ENCODE assay signal across 21 cellular contexts in the genomic region with DNA sequence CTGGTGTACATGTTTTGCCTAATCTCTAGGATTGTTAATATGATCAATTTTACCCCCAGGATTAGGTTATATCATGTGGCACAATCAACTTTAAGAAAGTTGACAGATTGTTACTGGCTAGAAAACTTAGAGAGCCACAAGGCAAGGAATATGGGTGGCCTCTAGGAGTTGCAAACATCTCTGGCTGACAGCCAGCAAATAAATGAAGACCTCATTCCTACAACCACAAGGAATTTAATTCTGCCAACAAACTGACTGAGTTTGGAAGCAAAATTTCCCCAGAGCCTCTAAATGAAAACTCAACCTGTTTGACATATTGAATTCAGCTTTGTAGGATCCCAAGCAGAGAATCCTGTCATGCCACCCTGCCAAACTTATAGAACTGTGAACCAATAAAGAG.
DNase-seq lines count a peak whose midpoint lies in the region; ATAC-seq, FAIRE-seq and TF ChIP-seq lines count a peak whose summit lies in the region.
"Had no signal": no experiment of that assay in that cellular context is flagged by ENCODE, and none has a peak within 500 bp of the region (broad histone marks: within the 10 kb centered on the region; RNA-seq: fewer than 3 reads in every experiment).

No MANE protein-coding gene starts in this region.

- no peaks in the 10 kb centered on the region for H3K9me3 ChIP-seq in SJCRH30 (replicated peaks)
- no peaks in the 10 kb centered on the region for H3K9me3 ChIP-seq in psoas muscle
- H3K9me3 ChIP-seq: body of pancreas, left lung had no signal

- DNase-seq in AG10803 (ENCODE audit: low read depth) (peak; percentile 40), GM19239 (ENCODE audit: insufficient read length, low spot score) (no peak), SJCRH30 (peak; percentile 10 to 45), fibroblast of mammary gland (ENCODE audit: low read depth) (peak; percentile 55), psoas muscle (no peak), amygdala (lab: John Stamatoyannopoulos, UW) (no peak), OCI-M2 (lab: John Stamatoyannopoulos, UW; ENCODE audit: unreplicated experiment) (no peak)
- DNase-seq: activated CD4-positive, alpha-beta T cell treated with anti-CD3 and anti-CD28 coated beads for 4 hours; activated naive CD4-positive, alpha-beta T cell treated with anti-CD3 and anti-CD28 coated beads, Interleukin-2, amount 50 U/mL, for 16 hours; body of pancreas; CD4-positive, alpha-beta memory T cell; cortex of kidney; DMS53; glutamatergic neuron; left lung; NCI-H1930; RPMI8226; stimulated activated CD8-positive, alpha-beta memory T cell treated with anti-CD3 and anti-CD28 coated beads, Interleukin-4, amount 100 ng/mL, for 48 hours had no signal

- H3K4me3 ChIP-seq in AG10803 (ENCODE audit: low read length) (no peak overlapping the region), SJCRH30 (no peak overlapping the region), fibroblast of mammary gland (ENCODE audit: control insufficient read depth, low read depth, low read length) (no peak overlapping the region), psoas muscle (no peak overlapping the region)
- H3K4me3 ChIP-seq: body of pancreas, K562, left lung had no signal

- peaks cover 6% of the 10 kb centered on the region; the same call in 1 of the 2 replicates for H3K4me1 ChIP-seq in SJCRH30
- no peaks in the 10 kb centered on the region for H3K4me1 ChIP-seq in psoas muscle

- intact Hi-C loops in psoas muscle (cut with DNase I): no loop called here

- TF ChIP-seq CTCF in AG10803 (conservative IDR thresholded peaks at IDR 0.05; ENCODE audit: low read length): no peak
- no peak for TF ChIP-seq CTCF in fibroblast of mammary gland (conservative IDR thresholded peaks at IDR 0.05; ENCODE audit: control insufficient read depth, insufficient read depth, low read depth, low read length)
- no peak for TF ChIP-seq CTCF in psoas muscle (IDR thresholded peaks at IDR 0.05)

- H3K27me3 ChIP-seq in SJCRH30 (no peaks in the 10 kb centered on the region), psoas muscle (ENCODE audit: insufficient read depth in 3 of 3, low read length in 2 of 3) (no peaks in the 10 kb centered on the region)
- H3K27me3 ChIP-seq: body of pancreas, left lung had no signal

- FAIRE-seq in GM19239 (lab: Jason Lieb, UNC): peak; percentile 39
- FAIRE-seq: endothelial cell of umbilical vein, K562 had no signal

- H3K36me3 ChIP-seq in SJCRH30 (no peaks in the 10 kb centered on the region), psoas muscle (ENCODE audit: insufficient read depth in 1 of 2, low read depth in 1 of 2) (no peaks in the 10 kb centered on the region)
- H3K36me3 ChIP-seq: left lung had no signal

- no peak overlapping the region for H3K27ac ChIP-seq in SJCRH30
- no peak overlapping the region for H3K27ac ChIP-seq in psoas muscle
- H3K27ac ChIP-seq: body of pancreas, left lung had no signal

- no peak for ATAC-seq in HG03469 (IDR thresholded peaks at IDR 0.05; ENCODE audit: unreplicated experiment)
- no peak for ATAC-seq in psoas muscle
- ATAC-seq: body of pancreas, K562, left lung had no signal

Comparison
In these comparisons a context has a peak if more than half of its experiments do, and no peak if none do; other contexts are left out.
1. DNase-seq: peak in AG10803 (single experiment), SJCRH30 (2 of 2) and fibroblast of mammary gland (single experiment); none in GM19239 (single experiment), psoas muscle (0 of 2), amygdala (0 of 56) and OCI-M2 (single experiment).